20 cellular contexts compared by ENCODE assay signal in genomic region chr7:106643189-106643588, GRCh38.
"Had no signal": no experiment of that assay in that cellular context is flagged by ENCODE, and none has a peak within 500 bp of the region (broad histone marks: within the 10 kb centered on the region; RNA-seq: fewer than 3 reads in every experiment).

No MANE protein-coding gene starts in this region.

- H3K4me3 ChIP-seq: gastroesophageal sphincter, heart right ventricle, left lung, neural progenitor cell, skin epidermis, spleen, testis, tibial artery had no signal

- DNase-seq: effector memory CD4-positive, alpha-beta T cell; foreskin keratinocyte; heart right ventricle; hippocampal formation; left cardiac atrium; left lung; mesenchymal stem cell; midbrain; naive thymus-derived CD4-positive, alpha-beta T cell; spleen; stimulated activated CD4-positive, alpha-beta T cell treated with anti-CD3 and anti-CD28 coated beads, Interleukin-4, amount 100 ng/mL, for 4 hours; stimulated activated naive CD8-positive, alpha-beta T cell treated with anti-CD3 and anti-CD28 coated beads, Interleukin-15, Interleukin-2, amounts not matched to agents 100 U/mL and 50 U/mL, for 24 hours; substantia nigra; testis; tibial artery had no signal

- ATAC-seq: foreskin keratinocyte; gastroesophageal sphincter; heart right ventricle; left cardiac atrium; left lung; naive thymus-derived CD4-positive, alpha-beta T cell; right cardiac atrium; stimulated activated memory B cell treated with anti-CD40 and anti-IgM and Interleukin-4, amounts not matched to agents 10 μg/mL and 1 μg/mL and 100 μg/mL, for 72 hours; stimulated activated naive CD8-positive, alpha-beta T cell treated with anti-CD3 and anti-CD28 coated beads, Interleukin-15, Interleukin-2, amounts not matched to agents 100 U/mL and 50 U/mL, for 24 hours had no signal
